In genomic region chr16:1707193-1707790, GRCh38 we compare ENCODE assay signal across 8 cellular contexts. TPM values are rescaled to one million over a fixed set of nuclear protein-coding genes. Genes with fewer than 3 reads are reported as not detected.
A peak's percentile ranks its signal among the peaks of the same experiment; 100 is the strongest.
DNase-seq lines count a peak whose midpoint lies in the region; ATAC-seq and TF ChIP-seq lines count a peak whose summit lies in the region.

No MANE protein-coding gene starts in this region.

- H4K20me1 ChIP-seq in Loucy (ENCODE audit: insufficient read depth, low read length, poor library complexity, severe bottlenecking), result peaks cover 16% of the 10 kb centered on the region

- H3K36me3 Mint-ChIP-seq in CD4-positive, alpha-beta memory T cell, result peaks cover under 1 to 16% of the 10 kb centered on the region in 2 donors

- H3K27me3 Mint-ChIP-seq in CD4-positive, alpha-beta memory T cell, result no peaks in the 10 kb centered on the region
- no peaks in the 10 kb centered on the region for H3K27me3 Mint-ChIP-seq in stimulated activated naive CD8-positive, alpha-beta T cell treated with anti-CD3 and anti-CD28 coated beads, Interleukin-15, amount 100 ng/mL, for 72 hours

- POLR2A ChIA-PET in CD4-positive, alpha-beta memory T cell (lab: Charles Lee; ENCODE audit: partially characterized antibody), result interaction anchor here (0.7 to 4.3 kb wide), 8 partner anchors 22 to 398 kb away, joined by 3 to 75 read pairs (median 11); partner anchors contain the start of genes EME2, JPT2, MRPS34 and NME3

- H3K4me3 ChIP-seq in CD4-positive, alpha-beta memory T cell (ENCODE audit: low read length in 2 of 2), result peak overlapping the region; percentile 52 to 99
- peak overlapping the region; percentile 86 for H3K4me3 ChIP-seq in Loucy (ENCODE audit: low read length, poor library complexity, severe bottlenecking)
- H3K4me3 ChIP-seq in brain microvascular endothelial cell (ENCODE audit: low read depth, low read length), result peak overlapping the region; percentile 98
- peak overlapping the region; percentile 74 for H3K4me3 ChIP-seq in kidney epithelial cell (ENCODE audit: low read depth, low read length)

- CTCF ChIA-PET in CD4-positive, alpha-beta memory T cell (lab: Charles Lee; ENCODE audit: partially characterized antibody), result interaction anchor here (1.3 to 1.5 kb wide), 3 partner anchors 10 to 344 kb away, joined by 4 to 6 read pairs (median 4); no protein-coding TSS in a partner anchor

- H3K27ac Mint-ChIP-seq in CD4-positive, alpha-beta memory T cell, result peak overlapping the region; percentile 78 to 95 (median 92)
- H3K27ac Mint-ChIP-seq in stimulated activated naive CD8-positive, alpha-beta T cell treated with anti-CD3 and anti-CD28 coated beads, Interleukin-15, amount 100 ng/mL, for 72 hours, result peak overlapping the region; percentile 91 to 96

- H3K9me3 Mint-ChIP-seq in CD4-positive, alpha-beta memory T cell, result no peaks in the 10 kb centered on the region
- H3K9me3 Mint-ChIP-seq in stimulated activated naive CD8-positive, alpha-beta T cell treated with anti-CD3 and anti-CD28 coated beads, Interleukin-15, amount 100 ng/mL, for 72 hours, result no peaks in the 10 kb centered on the region

- H3F3A ChIP-seq in Loucy (ENCODE audit: low read depth), result no peaks in the 10 kb centered on the region

- H3K4me3 Mint-ChIP-seq in CD4-positive, alpha-beta memory T cell, result peak overlapping the region; percentile 69 to 92 (median 88)
- peak overlapping the region; percentile 82 to 87 for H3K4me3 Mint-ChIP-seq in stimulated activated naive CD8-positive, alpha-beta T cell treated with anti-CD3 and anti-CD28 coated beads, Interleukin-15, amount 100 ng/mL, for 72 hours

- H3K27ac ChIP-seq in CD4-positive, alpha-beta memory T cell (ENCODE audit: low read depth, low read length), result peak overlapping the region; percentile 88
- H3K27ac ChIP-seq in brain microvascular endothelial cell, result peak overlapping the region; percentile 55

- H3K9me2 ChIP-seq in Loucy (replicated peaks; ENCODE audit: low read depth, low read length), result no peaks in the 10 kb centered on the region

- peak overlapping the region; percentile 81 for H3K9ac ChIP-seq in Loucy (ENCODE audit: low read depth, low read length, poor library complexity, severe bottlenecking)

- H2AFZ ChIP-seq in Loucy (ENCODE audit: low read length), result no peak overlapping the region

- intact Hi-C loops in CD4-positive, alpha-beta memory T cell (cut with micrococcal nuclease), result loop anchor here (2.0 to 10.0 kb wide), 5 partner anchors 64 to 286 kb away; partner anchors contain the start of genes FAHD1, HAGH, NME3 and TELO2

- TF ChIP-seq CTCF in Loucy (conservative IDR thresholded peaks at IDR 0.05; ENCODE audit: low read length) (no peak), brain microvascular endothelial cell (IDR thresholded peaks at IDR 0.05; ENCODE audit: low read depth, low read length, missing control alignments) (no peak), kidney epithelial cell (IDR thresholded peaks at IDR 0.05; ENCODE audit: insufficient read depth, low read length, poor library complexity, severe bottlenecking) (no peak)

- peak overlapping the region; percentile 93 for H3K4me2 ChIP-seq in Loucy (ENCODE audit: low read depth, low read length, poor library complexity, severe bottlenecking)

- no peak for ATAC-seq in stimulated activated naive CD8-positive, alpha-beta T cell treated with anti-CD3 and anti-CD28 coated beads, Interleukin-15, amount 100 ng/mL, for 72 hours
- ATAC-seq in HG02840 (IDR thresholded peaks at IDR 0.05; ENCODE audit: low FRiP score, unreplicated experiment) (no peak), HG03139 (IDR thresholded peaks at IDR 0.05; ENCODE audit: unreplicated experiment) (no peak)

- in situ Hi-C loops in brain microvascular endothelial cell (cut with HindIII; ENCODE audit: low pct_ligation_motif_present, low sequenced_read_pairs), result no loop called here

- H3K27me3 ChIP-seq in CD4-positive, alpha-beta memory T cell (ENCODE audit: insufficient read depth, low read length), result no peaks in the 10 kb centered on the region
- no peaks in the 10 kb centered on the region for H3K27me3 ChIP-seq in Loucy (ENCODE audit: insufficient read depth, low read length, poor library complexity, severe bottlenecking)
- no peaks in the 10 kb centered on the region for H3K27me3 ChIP-seq in brain microvascular endothelial cell (replicated peaks)
- no peaks in the 10 kb centered on the region for H3K27me3 ChIP-seq in kidney epithelial cell (ENCODE audit: control insufficient read depth, insufficient read depth, low read length)

- H3K4me1 Mint-ChIP-seq in CD4-positive, alpha-beta memory T cell, result peaks cover 18 to 46% (median 31%) of the 10 kb centered on the region in 4 donors
- H3K4me1 Mint-ChIP-seq in stimulated activated naive CD8-positive, alpha-beta T cell treated with anti-CD3 and anti-CD28 coated beads, Interleukin-15, amount 100 ng/mL, for 72 hours, result peaks cover 39% of the 10 kb centered on the region

- H3K79me2 ChIP-seq in Loucy (ENCODE audit: insufficient read depth, low read length), result peaks cover 40% of the 10 kb centered on the region

- DNase-seq in CD4-positive, alpha-beta memory T cell, result peak in 2 of 5 donors; percentile 8 to 24
- peak; percentile 32 for DNase-seq in brain microvascular endothelial cell
- DNase-seq in kidney epithelial cell (ENCODE audit: low read depth), result no peak
- no peak for DNase-seq in stimulated activated naive CD8-positive, alpha-beta T cell treated with anti-CD3 and anti-CD28 coated beads, Interleukin-15, amount 100 ng/mL, for 72 hours
- no peak for DNase-seq in NCI-H510A (lab: John Stamatoyannopoulos, UW)

- no peaks in the 10 kb centered on the region for H3K36me3 ChIP-seq in CD4-positive, alpha-beta memory T cell (ENCODE audit: insufficient read depth, low read length)
- H3K36me3 ChIP-seq in Loucy (ENCODE audit: insufficient read depth, low read length), result peaks cover 5% of the 10 kb centered on the region; the same call in 1 of the 2 replicates
- peaks cover 3% of the 10 kb centered on the region for H3K36me3 ChIP-seq in brain microvascular endothelial cell (replicated peaks)
- H3K36me3 ChIP-seq in kidney epithelial cell (ENCODE audit: control insufficient read depth, insufficient read depth, low read length), result no peaks in the 10 kb centered on the region

- H3K4me1 ChIP-seq in CD4-positive, alpha-beta memory T cell (ENCODE audit: insufficient read depth, low read length), result peaks cover 40% of the 10 kb centered on the region
- no peaks in the 10 kb centered on the region for H3K4me1 ChIP-seq in Loucy (ENCODE audit: insufficient read depth, low read length, poor library complexity, severe bottlenecking)

- H3K9me3 ChIP-seq in CD4-positive, alpha-beta memory T cell (ENCODE audit: control insufficient read depth in 1 of 2, low read length in 2 of 2), result no peaks in the 10 kb centered on the region
- no peaks in the 10 kb centered on the region for H3K9me3 ChIP-seq in Loucy (ENCODE audit: insufficient read depth, low read depth, low read length)

RNA-seq across cellular contexts. Expression of gene MAPK8IP3, which starts 1.3 kb away (rescaled TPM):
- total RNA-seq in CD4-positive, alpha-beta memory T cell, result 100 to 1,000 TPM; 238 to 248 TPM
- polyA plus RNA-seq in CD4-positive, alpha-beta memory T cell, result 1 to 10 TPM in 1 of 2 donors, under 1 TPM in 1; 0.86 to 4.6 TPM
- 32.6 and 46.9 TPM in 2 replicates for total RNA-seq in kidney epithelial cell

RNA-seq across cellular contexts. Expression of gene JPT2, which starts 29.2 kb away (rescaled TPM):
- 10 to 100 TPM; 38.1 to 43.1 TPM for total RNA-seq in CD4-positive, alpha-beta memory T cell
- 10 to 100 TPM in 1 of 2 donors, 1 to 10 TPM in 1; 4.8 to 10.7 TPM for polyA plus RNA-seq in CD4-positive, alpha-beta memory T cell
- 108 and 109 TPM in 2 replicates for total RNA-seq in kidney epithelial cell
